ENCODE assay signal across 11 cellular contexts in the genomic region with DNA sequence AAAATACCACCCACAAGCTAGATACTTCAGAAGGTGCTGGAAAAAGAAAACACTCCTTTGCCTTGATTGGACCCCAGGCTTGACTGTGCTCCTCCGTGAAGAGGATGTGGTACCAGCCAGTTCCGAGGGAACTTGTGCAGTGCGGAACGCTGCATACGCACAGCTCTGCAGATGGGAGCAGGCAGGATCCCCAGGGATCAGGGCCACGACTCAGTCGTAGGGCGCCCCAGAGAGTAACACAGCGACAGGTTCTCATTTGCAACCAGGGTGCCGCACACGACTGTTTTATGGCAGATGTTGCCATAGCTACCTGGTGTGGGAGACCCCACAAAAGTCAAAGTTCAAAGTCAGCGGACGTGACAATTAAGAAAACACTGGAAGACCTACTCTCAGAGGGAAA. TPM values are rescaled to one million over a fixed set of nuclear protein-coding genes. Genes with fewer than 3 reads are reported as not detected.
DNase-seq lines count a peak whose midpoint lies in the region; FAIRE-seq and TF ChIP-seq lines count a peak whose summit lies in the region.
"Had no signal": no experiment of that assay in that cellular context is flagged by ENCODE, and none has a peak within 500 bp of the region (broad histone marks: within the 10 kb centered on the region; RNA-seq: fewer than 3 reads in every experiment).

No MANE protein-coding gene starts in this region.

- H3K36me3 Mint-ChIP-seq in nephron progenitor cell (ENCODE audit: low read depth), result no peaks in the 10 kb centered on the region

- no peak for FAIRE-seq in endothelial cell of umbilical vein (lab: Jason Lieb, UNC)

- H3K4me2 ChIP-seq in endothelial cell of umbilical vein (ENCODE audit: insufficient read depth, low read length), result peak overlapping the region; percentile 89

- no peaks in the 10 kb centered on the region for H3K9me1 ChIP-seq in endothelial cell of umbilical vein (replicated peaks; ENCODE audit: control insufficient read depth, extremely low read depth, insufficient read depth, low read length)

- no peaks in the 10 kb centered on the region for H4K20me1 ChIP-seq in endothelial cell of umbilical vein (replicated peaks; ENCODE audit: control insufficient read depth, extremely low read depth, insufficient read depth, low read length)

- no peak overlapping the region for H3K27ac ChIP-seq in ACC112 (ENCODE audit: low read depth, low read length)
- H3K27ac ChIP-seq in endothelial cell of umbilical vein (ENCODE audit: insufficient read depth, low read depth, low read length), result peak overlapping the region; percentile 30

- DNase-seq in M059J (ENCODE audit: low read depth), result peak; percentile 25
- DNase-seq in endothelial cell of umbilical vein (ENCODE audit: low read depth, low spot score), result peak; percentile 49
- DNase-seq in nephron progenitor cell, result peak; percentile 25
- DNase-seq in iPS-NIHi11 (ENCODE audit: low spot score), result no peak
- no peak for DNase-seq in stimulated activated naive CD4-positive, alpha-beta T cell treated with Interleukin-2 at 50 U/mL for 16 hours (lab: John Stamatoyannopoulos, UW)
- no peak for DNase-seq in GM19238 (ENCODE audit: insufficient read length, low spot score)
- DNase-seq in KG1 (lab: John Stamatoyannopoulos, UW), result no peak
- DNase-seq: HCEC 1CT, NCI-H1694 treated with DMSO at 0.1 percent for 48 hours had no signal

- H3K79me2 ChIP-seq in ACC112 (ENCODE audit: control insufficient read depth, insufficient read depth, low read length, unreplicated experiment) (no peaks in the 10 kb centered on the region), endothelial cell of umbilical vein (ENCODE audit: control insufficient read depth, insufficient read depth, low read length) (peaks cover 54% of the 10 kb centered on the region)

- intact Hi-C loops in endothelial cell of umbilical vein (cut with micrococcal nuclease), result no loop called here

- peak overlapping the region; percentile 12 for H3K27ac Mint-ChIP-seq in nephron progenitor cell

- POLR2A ChIA-PET in endothelial cell of umbilical vein (lab: Charles Lee), result no interaction called here

- H3K4me1 Mint-ChIP-seq in nephron progenitor cell, result peaks cover 28% of the 10 kb centered on the region
- H3K4me1 Mint-ChIP-seq: central memory CD8-positive, alpha-beta T cell had no signal

- H3K4me3 Mint-ChIP-seq in nephron progenitor cell, result peak overlapping the region; percentile 80
- H3K4me3 Mint-ChIP-seq: central memory CD8-positive, alpha-beta T cell had no signal

- no peak overlapping the region for H2AFZ ChIP-seq in ACC112 (ENCODE audit: low read length, unreplicated experiment)
- H2AFZ ChIP-seq in endothelial cell of umbilical vein (ENCODE audit: low read depth, low read length), result peak overlapping the region; percentile 36

- TF ChIP-seq CTCF in endothelial cell of umbilical vein (IDR thresholded peaks at IDR 0.05; ENCODE audit: extremely low read depth in 1 of 2, insufficient read depth in 1 of 2, low read depth in 1 of 2, low read length in 2 of 2), result no peak
- TF ChIP-seq CTCF in nephron progenitor cell (IDR thresholded peaks at IDR 0.05), result no peak

- H3K9me3 Mint-ChIP-seq in nephron progenitor cell, result peaks cover 31% of the 10 kb centered on the region
- H3K9me3 Mint-ChIP-seq: central memory CD8-positive, alpha-beta T cell had no signal

- CTCF ChIA-PET in endothelial cell of umbilical vein (lab: Charles Lee), result interaction anchor here (3.2 to 3.5 kb wide), 2 partner anchors 8 to 42 kb away, joined by 29 to 51 read pairs; no protein-coding TSS in a partner anchor

- peak overlapping the region; percentile 72 for H3K9ac ChIP-seq in endothelial cell of umbilical vein (replicated peaks; ENCODE audit: extremely low read depth, insufficient read depth, low read length)

- dilution Hi-C loops in endothelial cell of umbilical vein (cut with MboI; ENCODE audit: extremely low pct_ligation_motif_present, low sequenced_read_pairs), result no loop called here

- peak overlapping the region; percentile 65 for H3K4me3 ChIP-seq in ACC112 (ENCODE audit: low read depth, low read length)
- peak overlapping the region; percentile 40 to 82 (median 66) for H3K4me3 ChIP-seq in endothelial cell of umbilical vein (replicated peaks in 1 of 3; ENCODE audit: insufficient read depth in 1 of 3, low read depth in 1 of 3, low read length in 3 of 3)

- peaks cover 4% of the 10 kb centered on the region for H3K4me1 ChIP-seq in ACC112 (ENCODE audit: control insufficient read depth, insufficient read depth, low read length, unreplicated experiment)
- peaks cover 28% of the 10 kb centered on the region for H3K4me1 ChIP-seq in endothelial cell of umbilical vein (ENCODE audit: control insufficient read depth, extremely low read depth, insufficient read depth, low read length)

- TF ChIP-seq POLR2A in endothelial cell of umbilical vein (IDR thresholded peaks at IDR 0.05; ENCODE audit: low read depth, low read length), result no peak

- BruUV-seq in endothelial cell of umbilical vein (replicated peaks; lab: Mats Ljungman, UMichigan), result TSS peak; percentile 86

- no peaks in the 10 kb centered on the region for H3K9me3 ChIP-seq in endothelial cell of umbilical vein (replicated peaks; ENCODE audit: control insufficient read depth, insufficient read depth, low read length)

- H3K36me3 ChIP-seq in ACC112 (ENCODE audit: insufficient read depth, low read length) (no peaks in the 10 kb centered on the region), endothelial cell of umbilical vein (ENCODE audit: control insufficient read depth in 2 of 2, extremely low read depth in 1 of 2, insufficient read depth in 2 of 2, low read length in 2 of 2) (no peaks in the 10 kb centered on the region)

- H3K27me3 ChIP-seq in ACC112 (ENCODE audit: insufficient read depth, low read length), result peaks cover 7% of the 10 kb centered on the region; the same call in 1 of the 2 replicates
- no peaks in the 10 kb centered on the region for H3K27me3 ChIP-seq in endothelial cell of umbilical vein (ENCODE audit: control insufficient read depth in 2 of 2, insufficient read depth in 2 of 2, low read length in 2 of 2)

- peaks cover 85% of the 10 kb centered on the region for H3K27me3 Mint-ChIP-seq in nephron progenitor cell (ENCODE audit: low read depth, poor library complexity)

TF ChIP-seq in endothelial cell of umbilical vein, 7 proteins besides CTCF, POLR2A, EP300 and RAD21:
- TF ChIP-seq MYC (IDR thresholded peaks at IDR 0.05; ENCODE audit: low read depth, low read length), result no peak
- TF ChIP-seq FOS (IDR thresholded peaks at IDR 0.05; ENCODE audit: borderline replicate concordance, insufficient read depth, low read length), result no peak
- TF ChIP-seq EZH2 (IDR thresholded peaks at IDR 0.05; ENCODE audit: borderline replicate concordance, low read depth, low read length, severe bottlenecking), result no peak
- no peak for TF ChIP-seq JUN (IDR thresholded peaks at IDR 0.05; ENCODE audit: borderline replicate concordance, insufficient read depth, insufficient read length, low read depth)
- TF ChIP-seq POLR2AphosphoS5 (IDR thresholded peaks at IDR 0.05; ENCODE audit: insufficient read depth, low read depth, low read length), result no peak
- no peak for TF ChIP-seq MAX (IDR thresholded peaks at IDR 0.05; ENCODE audit: insufficient read depth, insufficient read length)
- TF ChIP-seq GATA2 (IDR thresholded peaks at IDR 0.05; ENCODE audit: insufficient read depth, insufficient read length, low read depth, low read length), result no peak

RNA-seq across cellular contexts. Expression of gene MALL, which starts 0.8 kb away (rescaled TPM):
- 27.5 and 42.0 TPM in 2 replicates for total RNA-seq in M059J (2014; rRNA removed; shearing (Covaris generic))
- total RNA-seq in endothelial cell of umbilical vein, result 104 and 114 TPM in 2 replicates
- 26.3 and 31.5 TPM in 2 replicates for polyA plus RNA-seq in endothelial cell of umbilical vein
- 28.8 and 29.6 TPM in 2 replicates for polyA plus RNA-seq in endothelial cell of umbilical vein (2011; cell fraction: cytosol; rRNA removed)
- polyA plus RNA-seq in endothelial cell of umbilical vein (2011; cell fraction: nucleus; rRNA removed), result 11.2 and 12.9 TPM in 2 replicates
- 34.5 and 67.0 TPM in 2 replicates for polyA plus RNA-seq in endothelial cell of umbilical vein (2012)
- 23.2 and 26.4 TPM in 2 replicates for polyA minus RNA-seq in endothelial cell of umbilical vein
- not detected for polyA minus RNA-seq in endothelial cell of umbilical vein (2011; cell fraction: cytosol; rRNA and poly(A)+ RNA removed)
- polyA minus RNA-seq in endothelial cell of umbilical vein (2011; cell fraction: nucleus; rRNA and poly(A)+ RNA removed), result 6.7 and 7.4 TPM in 2 replicates

Comparison
In these comparisons a context has a peak if more than half of its experiments do, and no peak if none do; other contexts are left out.
1. DNase-seq: peak in M059J (single experiment), endothelial cell of umbilical vein (single experiment) and nephron progenitor cell (single experiment); none in iPS-NIHi11 (single experiment), stimulated activated naive CD4-positive, alpha-beta T cell treated with Interleukin-2 at 50 U/mL for 16 hours (single experiment), GM19238 (single experiment) and KG1 (single experiment).